ENCODE assay signal across 8 cellular contexts in the genomic region with DNA sequence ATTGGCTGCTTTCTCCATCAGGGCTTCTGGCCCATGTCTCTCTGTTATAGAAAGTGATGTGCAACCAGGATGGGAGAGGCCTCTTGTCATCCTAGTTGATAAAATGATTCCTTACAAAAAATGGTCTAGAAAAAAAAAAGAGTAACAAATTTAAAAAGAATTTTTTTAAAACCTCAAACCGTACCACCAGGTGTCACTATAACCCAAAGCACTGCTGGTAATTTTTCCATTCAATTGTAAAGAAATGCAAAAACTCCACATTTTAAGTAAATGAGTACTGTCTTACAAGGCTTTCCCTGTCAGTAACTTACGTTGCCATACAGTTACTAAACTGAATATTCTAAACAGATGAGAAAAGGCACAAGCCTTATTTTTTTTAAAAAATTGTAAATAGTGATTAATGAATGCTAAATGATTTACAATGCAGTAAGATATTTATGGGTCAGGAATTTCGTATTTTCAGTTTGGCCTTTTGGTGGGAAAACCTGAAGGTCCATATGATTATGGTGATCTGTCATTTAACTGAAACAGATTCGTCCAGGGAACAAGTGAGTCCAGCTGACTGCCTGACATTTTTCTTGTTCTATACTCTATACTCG.
A peak's percentile ranks its signal among the peaks of the same experiment; 100 is the strongest.
DNase-seq lines count a peak whose midpoint lies in the region; ATAC-seq and TF ChIP-seq lines count a peak whose summit lies in the region.

No MANE protein-coding gene starts in this region.

- no peak overlapping the region for H3K27ac ChIP-seq in CD4-positive, alpha-beta T cell (ENCODE audit: low read depth, low read length)
- H3K27ac ChIP-seq in SJCRH30, result no peak overlapping the region
- H3K27ac ChIP-seq in thoracic aorta, result no peak overlapping the region

- H3K9me3 ChIP-seq in CD4-positive, alpha-beta T cell (ENCODE audit: control insufficient read depth, low read length), result no peaks in the 10 kb centered on the region
- H3K9me3 ChIP-seq in HAP-1 (no peaks in the 10 kb centered on the region), SJCRH30 (replicated peaks) (no peaks in the 10 kb centered on the region), thoracic aorta (no peaks in the 10 kb centered on the region)

- no peaks in the 10 kb centered on the region for H3K9me3 Mint-ChIP-seq in CD4-positive, alpha-beta T cell
- no peaks in the 10 kb centered on the region for H3K9me3 Mint-ChIP-seq in natural killer cell treated with Interleukin-12 subunit alpha and Interleukin-12 subunit beta and Interleukin-15 and Interleukin-18, amount 100 ng/mL, for 72 hours

- H3K27me3 Mint-ChIP-seq in CD4-positive, alpha-beta T cell, result peaks cover 5% of the 10 kb centered on the region
- H3K27me3 Mint-ChIP-seq in natural killer cell treated with Interleukin-12 subunit alpha and Interleukin-12 subunit beta and Interleukin-15 and Interleukin-18, amount 100 ng/mL, for 72 hours, result peaks cover 0 to under 1% of the 10 kb centered on the region in 2 donors

- CTCF ChIA-PET in CD4-positive, alpha-beta T cell (lab: Charles Lee), result no interaction called here

- H3K4me1 ChIP-seq in HAP-1 (no peaks in the 10 kb centered on the region), SJCRH30 (peaks cover 7% of the 10 kb centered on the region), thoracic aorta (ENCODE audit: control insufficient read depth in 1 of 2, low read depth in 2 of 2) (peaks cover 4 to 14% of the 10 kb centered on the region in 2 donors)

- DNase-seq in CD4-positive, alpha-beta T cell, result no peak
- DNase-seq in HAP-1 (ENCODE audit: low spot score in 2 of 2), result peak; percentile 44 to 62
- peak; percentile 28 to 69 for DNase-seq in SJCRH30
- peak; percentile 41 for DNase-seq in fibroblast of the conjunctiva (ENCODE audit: low read depth)
- no peak for DNase-seq in thoracic aorta (ENCODE audit: low spot score)
- no peak for DNase-seq in cortex of kidney (lab: John Stamatoyannopoulos, UW)
- DNase-seq in natural killer cell treated with Interleukin-12 subunit alpha and Interleukin-12 subunit beta and Interleukin-15 and Interleukin-18, amount 100 ng/mL, for 72 hours (ENCODE audit: low spot score), result no peak

- H3K36me3 Mint-ChIP-seq in CD4-positive, alpha-beta T cell (ENCODE audit: low read depth), result no peaks in the 10 kb centered on the region
- no peaks in the 10 kb centered on the region for H3K36me3 Mint-ChIP-seq in natural killer cell treated with Interleukin-12 subunit alpha and Interleukin-12 subunit beta and Interleukin-15 and Interleukin-18, amount 100 ng/mL, for 72 hours

- in situ Hi-C loops in HAP-1 (cut with MboI; ENCODE audit: low sequenced_read_pairs), result loop anchor here (25.0 kb wide), 1 partner anchor 703 kb away; no protein-coding TSS in a partner anchor

- ATAC-seq in CD4-positive, alpha-beta T cell (ENCODE audit: poor library complexity), result no peak
- ATAC-seq in thoracic aorta (ENCODE audit: insufficient number of reproducible peaks, low FRiP score, low read depth) (no peak), GM21825 (IDR thresholded peaks at IDR 0.05; ENCODE audit: unreplicated experiment) (no peak)
- ATAC-seq in natural killer cell treated with Interleukin-12 subunit alpha and Interleukin-12 subunit beta and Interleukin-15 and Interleukin-18, amount 100 ng/mL, for 72 hours, result no peak

- H3K4me1 Mint-ChIP-seq in CD4-positive, alpha-beta T cell (ENCODE audit: low read depth), result no peaks in the 10 kb centered on the region
- no peaks in the 10 kb centered on the region for H3K4me1 Mint-ChIP-seq in natural killer cell treated with Interleukin-12 subunit alpha and Interleukin-12 subunit beta and Interleukin-15 and Interleukin-18, amount 100 ng/mL, for 72 hours (ENCODE audit: low read depth in 2 of 2)

- H3K36me3 ChIP-seq in HAP-1 (replicated peaks) (no peaks in the 10 kb centered on the region), SJCRH30 (no peaks in the 10 kb centered on the region), thoracic aorta (no peaks in the 10 kb centered on the region)

- TF ChIP-seq CTCF in CD4-positive, alpha-beta T cell (IDR thresholded peaks at IDR 0.05), result peak; percentile 44
- peak; percentile 71 for TF ChIP-seq CTCF in thoracic aorta (IDR thresholded peaks at IDR 0.05)

- H3K4me3 Mint-ChIP-seq in CD4-positive, alpha-beta T cell, result no peak overlapping the region
- no peak overlapping the region for H3K4me3 Mint-ChIP-seq in natural killer cell treated with Interleukin-12 subunit alpha and Interleukin-12 subunit beta and Interleukin-15 and Interleukin-18, amount 100 ng/mL, for 72 hours

- POLR2A ChIA-PET in CD4-positive, alpha-beta T cell (lab: Charles Lee), result no interaction called here

- no peak overlapping the region for H3K27ac Mint-ChIP-seq in CD4-positive, alpha-beta T cell
- no peak overlapping the region for H3K27ac Mint-ChIP-seq in natural killer cell treated with Interleukin-12 subunit alpha and Interleukin-12 subunit beta and Interleukin-15 and Interleukin-18, amount 100 ng/mL, for 72 hours

- no peak overlapping the region for H3K4me3 ChIP-seq in HAP-1
- no peak overlapping the region for H3K4me3 ChIP-seq in SJCRH30
- no peak overlapping the region for H3K4me3 ChIP-seq in thoracic aorta

- H3K27me3 ChIP-seq in CD4-positive, alpha-beta T cell (ENCODE audit: control insufficient read depth, insufficient read depth, low read length), result peaks cover 5% of the 10 kb centered on the region
- H3K27me3 ChIP-seq in HAP-1 (ENCODE audit: low read depth) (0 out of 2 replicates have a peak, but pooled peaks cover 5% of the 10 kb centered on the region), SJCRH30 (no peaks in the 10 kb centered on the region), thoracic aorta (replicated peaks; ENCODE audit: insufficient read depth) (no peaks in the 10 kb centered on the region)

- intact Hi-C loops in CD4-positive, alpha-beta T cell (cut with DNase I, micrococcal nuclease), result loop anchor here in 1 of 2 experiments (10.0 kb wide), 1 partner anchor 1941 kb away; no protein-coding TSS in a partner anchor

Comparison
In these comparisons a context has a peak if more than half of its experiments do, and no peak if none do; other contexts are left out.
1. DNase-seq: peak in HAP-1 (2 of 2), SJCRH30 (2 of 2) and fibroblast of the conjunctiva (single experiment); none in CD4-positive, alpha-beta T cell (0 of 10), thoracic aorta (single experiment), cortex of kidney (single experiment) and natural killer cell treated with Interleukin-12 subunit alpha and Interleukin-12 subunit beta and Interleukin-15 and Interleukin-18, amount 100 ng/mL, for 72 hours (single experiment).